Comparison of ENCODE assay signal across 13 cellular contexts in genomic region chr13:75763511-75763910, GRCh38.
DNase-seq lines count a peak whose midpoint lies in the region; ATAC-seq, FAIRE-seq and TF ChIP-seq lines count a peak whose summit lies in the region.
"Had no signal": no experiment of that assay in that cellular context is flagged by ENCODE, and none has a peak within 500 bp of the region (broad histone marks: within the 10 kb centered on the region; RNA-seq: fewer than 3 reads in every experiment).

No MANE protein-coding gene starts in this region.

- H3K27ac ChIP-seq in right cardiac atrium (ENCODE audit: low read length): peak overlapping the region; percentile 84
- H3K27ac ChIP-seq in gastrocnemius medialis: peak overlapping the region; percentile 84 to 92 (median 88)
- peak overlapping the region in 1 of 2 donors; percentile 63 for H3K27ac ChIP-seq in tibial artery

- no peaks in the 10 kb centered on the region for H3K27me3 ChIP-seq in right cardiac atrium (ENCODE audit: control insufficient read depth, insufficient read depth)
- H3K27me3 ChIP-seq in gastrocnemius medialis: no peaks in the 10 kb centered on the region
- no peaks in the 10 kb centered on the region for H3K27me3 ChIP-seq in tibial artery
- H3K27me3 ChIP-seq: Peyer's patch had no signal

- DNase-seq in GM12891 (ENCODE audit: insufficient read length, low spot score) (no peak), T-cell (no peak), right cardiac atrium (no peak), gastrocnemius medialis (no peak), tibial artery (no peak), HCEC 1CT (no peak), NCI-H69 (lab: John Stamatoyannopoulos, UW) (no peak)
- DNase-seq: activated CD4-positive, CD25-positive, alpha-beta regulatory T cell; C1 segment of cervical spinal cord; erythroblast; hippocampal formation; NCI-H1930 had no signal

- intact Hi-C loops in right cardiac atrium (cut with DNase I) (loop anchor here in 1 of 4 donors (5.0 kb wide), 1 partner anchor 44 kb away; no protein-coding TSS in a partner anchor), gastrocnemius medialis (cut with DNase I; ENCODE audit: low total_unique reads) (loop anchor here (5.0 to 10.0 kb wide), 3 partner anchors 39 to 309 kb away; no protein-coding TSS in a partner anchor), tibial artery (cut with DNase I; ENCODE audit: low total_unique reads) (no loop called here)

- no peaks in the 10 kb centered on the region for H3K9me3 Mint-ChIP-seq in T-cell

- in situ Hi-C loops in gastrocnemius medialis (cut with MboI; ENCODE audit: low sequenced_read_pairs in 4 of 4): no loop called here

- peak; percentile 88 for FAIRE-seq in GM12891 (lab: Jason Lieb, UNC)

- CTCF ChIA-PET in T-cell (lab: Charles Lee): interaction anchor here in 1 of 2 donors (0.7 to 1.0 kb wide), 2 partner anchors 107 to 1140 kb away, joined by 3 read pairs; no protein-coding TSS in a partner anchor

- peak overlapping the region; percentile 4 to 79 (median 39) for H3K4me3 Mint-ChIP-seq in T-cell

- H3K36me3 ChIP-seq in gastrocnemius medialis: no peaks in the 10 kb centered on the region
- H3K36me3 ChIP-seq in tibial artery: no peaks in the 10 kb centered on the region
- H3K36me3 ChIP-seq: Peyer's patch had no signal

- TF ChIP-seq CTCF in gastrocnemius medialis (IDR thresholded peaks at IDR 0.05 in 4 of 5, conservative IDR thresholded peaks at IDR 0.05 in 1 of 5): no peak
- TF ChIP-seq CTCF in tibial artery (IDR thresholded peaks at IDR 0.05): no peak

- H3K27ac Mint-ChIP-seq in T-cell: peak overlapping the region; percentile 96 to 98

- H3K4me3 ChIP-seq in right cardiac atrium (ENCODE audit: low read length): no peak overlapping the region
- peak overlapping the region; percentile 51 to 60 (median 56) for H3K4me3 ChIP-seq in gastrocnemius medialis
- H3K4me3 ChIP-seq in tibial artery: no peak overlapping the region

- no peaks in the 10 kb centered on the region for H3K27me3 Mint-ChIP-seq in T-cell

- H3K9me3 ChIP-seq in right cardiac atrium (ENCODE audit: control insufficient read depth, low read length) (no peaks in the 10 kb centered on the region), gastrocnemius medialis (no peaks in the 10 kb centered on the region), tibial artery (no peaks in the 10 kb centered on the region)
- H3K9me3 ChIP-seq: Peyer's patch had no signal

- peaks cover 69 to 71% (median 70%) of the 10 kb centered on the region in 3 donors for H3K4me1 Mint-ChIP-seq in T-cell

- ATAC-seq in T-cell (replicated peaks in 1 of 4) (no peak), right cardiac atrium (no peak), gastrocnemius medialis (no peak)

- no peak for TF ChIP-seq POLR2A in GM12891 (IDR thresholded peaks at IDR 0.05; ENCODE audit: low read depth, low read length)
- no peak for TF ChIP-seq POLR2A in gastrocnemius medialis (IDR thresholded peaks at IDR 0.05)

- POLR2A ChIA-PET in T-cell (lab: Charles Lee): interaction anchor here in 1 of 2 donors (0.6 kb wide), 1 partner anchor 1242 kb away, joined by 3 read pairs; no protein-coding TSS in a partner anchor

- H3K4me1 ChIP-seq in right cardiac atrium (ENCODE audit: control insufficient read depth, insufficient read depth, low read length): peaks cover 4% of the 10 kb centered on the region
- peaks cover 41 to 50% of the 10 kb centered on the region in 2 donors for H3K4me1 ChIP-seq in gastrocnemius medialis
- peaks cover 0 to 40% (median 5%) of the 10 kb centered on the region in 4 donors for H3K4me1 ChIP-seq in tibial artery

- H3K36me3 Mint-ChIP-seq in T-cell: peaks cover 6% of the 10 kb centered on the region

- WGBS in right cardiac atrium: 64% methylated on average over 3 of the region's 3 CpGs

TF ChIP-seq in GM12891, 5 proteins besides CTCF, POLR2A, EP300 and RAD21:
- TF ChIP-seq TAF1 (IDR thresholded peaks at IDR 0.05; ENCODE audit: low read depth, low read length) (no peak), SPI1 (IDR thresholded peaks at IDR 0.05; ENCODE audit: low read depth, low read length) (no peak), PAX5 (IDR thresholded peaks at IDR 0.05; ENCODE audit: insufficient read depth, low read length, severe bottlenecking) (no peak), POU2F2 (IDR thresholded peaks at IDR 0.05; ENCODE audit: low read depth, low read length) (no peak), POLR2AphosphoS5 (IDR thresholded peaks at IDR 0.05; ENCODE audit: low read depth, low read length) (no peak)
TF ChIP-seq in GM12891: peak in this region for 0.

Comparison
In these comparisons a context has a peak if more than half of its experiments do, and no peak if none do; other contexts are left out.
1. H3K4me3 ChIP-seq: peak in gastrocnemius medialis (4 of 4); none in right cardiac atrium (single experiment) and tibial artery (0 of 2).